ENCODE assay signal across 19 cellular contexts in the genomic region with DNA sequence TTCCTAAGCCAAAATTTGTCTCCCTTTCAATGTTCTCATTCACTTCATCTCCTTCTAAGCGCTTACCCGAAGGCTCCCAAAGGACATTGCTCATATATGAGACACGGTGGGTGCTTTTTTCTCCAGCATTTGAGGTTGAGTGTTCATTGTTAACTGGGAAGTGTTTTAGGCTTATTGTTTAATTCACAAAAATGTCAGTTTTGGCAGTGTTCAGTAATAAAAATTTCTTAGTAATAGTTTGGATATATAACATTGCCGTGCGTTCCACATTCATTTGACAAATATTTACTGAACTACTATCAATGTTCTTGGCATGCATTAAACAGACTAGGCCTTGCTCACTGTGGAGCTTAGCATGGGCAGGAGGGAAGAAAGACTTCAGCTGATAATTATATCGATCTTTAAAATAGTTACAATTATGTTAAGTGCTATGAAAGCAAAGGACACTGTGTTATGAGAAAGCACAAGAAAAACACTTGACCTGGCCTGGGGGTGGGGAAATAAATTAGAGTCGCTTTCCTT.
"Had no signal": no experiment of that assay in that cellular context is flagged by ENCODE, and none has a peak within 500 bp of the region (broad histone marks: within the 10 kb centered on the region; RNA-seq: fewer than 3 reads in every experiment).

No MANE protein-coding gene starts in this region.

- H3K36me3 ChIP-seq: brain microvascular endothelial cell, gastroesophageal sphincter, neutrophil, right atrium auricular region, tibial artery had no signal

- H3K4me1 ChIP-seq: gastroesophageal sphincter, right atrium auricular region, tibial artery had no signal

- H3K27ac ChIP-seq: brain microvascular endothelial cell, epithelial cell of prostate, gastroesophageal sphincter, neutrophil, right atrium auricular region, tibial artery had no signal

- H3K9me3 ChIP-seq: gastroesophageal sphincter, mucosa of descending colon, neutrophil, right atrium auricular region, tibial artery had no signal

- H3K27me3 ChIP-seq: brain microvascular endothelial cell, gastroesophageal sphincter, neutrophil, right atrium auricular region, tibial artery had no signal

- ATAC-seq: activated CD4-positive, CD25-positive, alpha-beta regulatory T cell treated with anti-CD3 and anti-CD28 coated beads, Interleukin-2, amount 50 U/mL, for 24 hours; activated naive CD4-positive, alpha-beta T cell treated with anti-CD3 and anti-CD28 coated beads, Interleukin-2, amount 50 U/mL, for 72 hours; effector memory CD8-positive, alpha-beta T cell; gastroesophageal sphincter; left lobe of liver; mucosa of descending colon; naive thymus-derived CD8-positive, alpha-beta T cell; stimulated activated memory B cell treated with anti-CD40 and anti-IgM and Interleukin-4, amounts not matched to agents 10 μg/mL and 1 μg/mL and 100 μg/mL, for 72 hours had no signal

- H3K4me3 ChIP-seq: gastroesophageal sphincter, mucosa of descending colon, right atrium auricular region, tibial artery had no signal

- DNase-seq: activated effector memory CD4-positive, alpha-beta T cell treated with Interleukin-2 at 50 U/mL for 16 hours; activated T-cell treated with anti-CD3 and anti-CD28 coated beads, Interleukin-2, amount 50 U/mL, for 1 hour; amniotic stem cell; brain microvascular endothelial cell; effector memory CD8-positive, alpha-beta T cell; islet precursor cell; mammary epithelial cell; mucosa of descending colon; naive thymus-derived CD8-positive, alpha-beta T cell; small intestine; tibial artery had no signal
